Comparison of ENCODE assay signal across 11 cellular contexts in the genomic region with DNA sequence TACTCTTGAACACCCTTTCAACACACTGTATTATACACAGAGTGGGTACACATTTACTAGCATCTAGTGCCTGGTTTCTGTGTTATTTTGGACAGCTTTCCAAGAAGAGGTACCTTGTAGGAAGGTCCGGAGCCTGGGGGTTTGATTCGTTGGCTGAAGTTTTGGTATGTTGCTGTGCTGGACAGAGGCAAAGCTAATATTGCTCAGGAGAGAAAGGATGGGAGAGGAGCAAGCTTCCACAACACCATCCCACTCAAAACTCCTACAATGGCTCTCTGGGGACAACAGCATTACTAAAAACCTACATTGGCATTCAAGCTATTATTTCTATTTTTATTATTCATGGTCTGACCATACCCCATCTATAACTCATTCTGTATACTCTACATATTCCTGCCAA. TPM values are rescaled to one million over a fixed set of nuclear protein-coding genes. Genes with fewer than 3 reads are reported as not detected.
DNase-seq lines count a peak whose midpoint lies in the region; ATAC-seq and TF ChIP-seq lines count a peak whose summit lies in the region.
"Had no signal": no experiment of that assay in that cellular context is flagged by ENCODE, and none has a peak within 500 bp of the region (broad histone marks: within the 10 kb centered on the region; RNA-seq: fewer than 3 reads in every experiment).

No MANE protein-coding gene starts in this region.

- H3K27ac Mint-ChIP-seq in natural killer cell = peak overlapping the region; percentile 84 to 97

- peak overlapping the region; percentile 61 to 79 for H3K27ac ChIP-seq in right atrium auricular region
- H3K27ac ChIP-seq in body of pancreas = peak overlapping the region; percentile 72 to 90 (median 88)
- H3K27ac ChIP-seq in vagina = peak overlapping the region; percentile 88

- WGBS in body of pancreas, 2 donors = 75% methylated on average over 2 of the region's 2 CpGs

- no peak for TF ChIP-seq CTCF in right atrium auricular region (IDR thresholded peaks at IDR 0.05)
- no peak for TF ChIP-seq CTCF in body of pancreas (IDR thresholded peaks at IDR 0.05)
- TF ChIP-seq CTCF in natural killer cell (IDR thresholded peaks at IDR 0.05) = no peak
- TF ChIP-seq CTCF in vagina (IDR thresholded peaks at IDR 0.05) = no peak

- H3K4me3 ChIP-seq in right atrium auricular region (no peak overlapping the region), body of pancreas (no peak overlapping the region), vagina (no peak overlapping the region)

- H3K4me1 ChIP-seq in right atrium auricular region (peaks cover 0 to 24% of the 10 kb centered on the region in 2 donors), body of pancreas (peaks cover 20% of the 10 kb centered on the region), vagina (peaks cover 22% of the 10 kb centered on the region)

- intact Hi-C loops in left ventricle myocardium superior (cut with micrococcal nuclease) (no loop called here), body of pancreas (cut with DNase I) (no loop called here), natural killer cell (cut with micrococcal nuclease) (loop anchor here (5.0 to 10.0 kb wide), 2 partner anchors 86 to 234 kb away; partner anchors contain the start of genes LEO1 and TMOD3), vagina (cut with DNase I) (no loop called here)

- H3K27me3 ChIP-seq in right atrium auricular region (no peaks in the 10 kb centered on the region), body of pancreas (no peaks in the 10 kb centered on the region), vagina (no peaks in the 10 kb centered on the region)

- DNase-seq in right atrium auricular region (ENCODE audit: low spot score) = no peak
- no peak for DNase-seq in left ventricle myocardium superior
- DNase-seq in body of pancreas = no peak
- no peak for DNase-seq in natural killer cell
- DNase-seq in vagina (ENCODE audit: extremely low spot score in 2 of 2) = peak in 1 of 2 donors; percentile 31
- DNase-seq in mucosa of gallbladder (ENCODE audit: low spot score) = no peak
- no peak for DNase-seq in NCI-H2227 treated with DMSO at 0.1 percent for 48 hours (lab: John Stamatoyannopoulos, UW)
- DNase-seq: mesendoderm had no signal

- H3K4me1 Mint-ChIP-seq in natural killer cell = peaks cover 35 to 37% of the 10 kb centered on the region in 2 donors

- TF ChIP-seq POLR2A in body of pancreas (IDR thresholded peaks at IDR 0.05) (no peak), vagina (IDR thresholded peaks at IDR 0.05) (no peak)

- H3K4me3 Mint-ChIP-seq in natural killer cell = peak overlapping the region; percentile 84

- ATAC-seq in left ventricle myocardium superior = no peak
- ATAC-seq in body of pancreas = no peak
- no peak for ATAC-seq in natural killer cell
- ATAC-seq in HG02884 (IDR thresholded peaks at IDR 0.05; ENCODE audit: unreplicated experiment) = no peak

- H3K36me3 ChIP-seq in right atrium auricular region = no peaks in the 10 kb centered on the region
- H3K36me3 ChIP-seq in body of pancreas (replicated peaks in 1 of 2; ENCODE audit: insufficient read depth in 1 of 2, low read depth in 2 of 2) = no peaks in the 10 kb centered on the region
- no peaks in the 10 kb centered on the region for H3K36me3 ChIP-seq in vagina

- peaks cover 4 to 12% of the 10 kb centered on the region in 2 donors for H3K27me3 Mint-ChIP-seq in natural killer cell (ENCODE audit: low read depth in 2 of 2)

- H3K9me3 ChIP-seq in right atrium auricular region (no peaks in the 10 kb centered on the region), body of pancreas (no peaks in the 10 kb centered on the region), vagina (no peaks in the 10 kb centered on the region)

- no peaks in the 10 kb centered on the region for H3K36me3 Mint-ChIP-seq in natural killer cell

- H3K9me3 Mint-ChIP-seq in natural killer cell = no peaks in the 10 kb centered on the region

RNA-seq across cellular contexts. Expression of gene LYSMD2, which starts 1.1 kb away (rescaled TPM):
- total RNA-seq in right atrium auricular region (1 to 10 TPM; 7.6 to 8.5 TPM), left ventricle myocardium superior (4.7 TPM), body of pancreas (10 to 100 TPM in 1 of 2 donors, 1 to 10 TPM in 1; 8.0 to 20.1 TPM), natural killer cell (10 to 100 TPM in 1 of 3 donors, 1 to 10 TPM in 2; 8.1 to 13.6 (median 8.6) TPM), vagina (16.9 TPM), mucosa of gallbladder (18.2 TPM)

RNA-seq across cellular contexts. Expression of gene TMOD2, which starts 12.8 kb away (rescaled TPM):
- 1 to 10 TPM; 5.4 to 7.0 TPM for total RNA-seq in right atrium auricular region
- total RNA-seq in left ventricle myocardium superior = 9.2 TPM
- total RNA-seq in body of pancreas = 1 to 10 TPM; 6.5 to 7.3 TPM
- total RNA-seq in natural killer cell = 1 to 10 TPM; 1.6 to 4.7 (median 1.6) TPM
- 18.4 TPM for total RNA-seq in vagina
- 14.0 TPM for total RNA-seq in mucosa of gallbladder

RNA-seq across cellular contexts. Expression of gene SCG3, which starts 57.2 kb away (rescaled TPM):
- total RNA-seq in right atrium auricular region = not detected
- total RNA-seq in left ventricle myocardium superior = not detected
- total RNA-seq in body of pancreas = 1 to 10 TPM; 2.9 to 6.3 TPM
- not detected for total RNA-seq in natural killer cell
- total RNA-seq in vagina = 1.5 TPM
- total RNA-seq in mucosa of gallbladder = 0.40 TPM
- total RNA-seq: fibroblast of lung; T-helper 2 cell treated with Interferon-gamma antibody and Interleukin-4, amounts not matched to agents 100 ng/mL and 5 ng/mL, for 36 hours had no signal
